In the genomic region with DNA sequence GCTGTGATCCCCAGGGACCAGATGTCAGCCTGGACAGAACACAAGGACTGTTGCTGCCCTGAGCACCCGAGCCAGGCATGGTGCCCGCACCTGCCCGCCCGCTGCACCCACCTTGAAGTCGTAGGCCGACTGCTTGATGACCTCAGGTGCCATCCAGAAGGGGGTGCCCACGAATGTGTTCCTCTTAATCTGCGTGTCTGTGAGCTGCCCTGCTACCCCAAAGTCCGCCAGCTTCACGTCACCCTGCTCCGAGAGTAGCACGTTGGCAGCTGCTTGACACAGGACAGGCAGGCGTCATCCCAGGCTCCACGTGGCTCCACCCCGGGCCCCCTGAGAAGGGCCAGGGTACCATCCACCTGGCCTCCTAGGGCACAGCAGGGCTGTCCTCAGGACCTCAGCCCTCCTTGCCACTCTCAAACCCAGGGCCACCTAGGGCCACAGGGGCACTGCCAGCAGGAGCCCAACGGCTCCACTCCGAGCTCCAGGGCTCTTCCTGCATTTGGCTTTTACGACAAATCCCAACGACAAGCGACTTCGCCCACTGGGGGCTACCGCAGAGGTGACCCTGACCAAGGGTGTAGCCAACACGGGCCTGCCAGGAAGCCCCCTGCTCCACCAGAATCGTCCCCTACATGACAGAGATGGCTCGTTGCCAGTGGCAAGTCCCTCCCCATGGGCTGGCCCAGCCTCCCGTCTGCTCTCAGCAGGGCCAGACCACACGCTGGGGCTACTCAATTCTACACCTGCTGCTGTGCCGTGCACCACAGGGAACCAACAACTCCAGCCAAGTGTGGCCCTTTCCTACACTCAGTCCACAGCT, we compare ENCODE assay signal across 16 cellular contexts. TPM values are rescaled to one million over a fixed set of nuclear protein-coding genes. Genes with fewer than 3 reads are reported as not detected.
DNase-seq lines count a peak whose midpoint lies in the region; ATAC-seq and TF ChIP-seq lines count a peak whose summit lies in the region.
"Had no signal": no experiment of that assay in that cellular context is flagged by ENCODE, and none has a peak within 500 bp of the region (broad histone marks: within the 10 kb centered on the region; RNA-seq: fewer than 3 reads in every experiment).

No MANE protein-coding gene starts in this region.

- H3K27me3 ChIP-seq in endodermal cell (ENCODE audit: control insufficient read depth, insufficient read depth, low read length, poor library complexity, severe bottlenecking): no peaks in the 10 kb centered on the region
- H3K27me3 ChIP-seq: gastroesophageal sphincter had no signal

- no peak overlapping the region for H3K4me3 ChIP-seq in endodermal cell (ENCODE audit: low read length)
- H3K4me3 ChIP-seq: gastroesophageal sphincter had no signal

- H3K4me1 Mint-ChIP-seq in endodermal cell (peaks cover 2% of the 10 kb centered on the region), HFFc6 (ENCODE audit: low read depth) (no peaks in the 10 kb centered on the region)
- no peaks in the 10 kb centered on the region for H3K4me1 Mint-ChIP-seq in activated CD8-positive, alpha-beta T cell treated with anti-CD3 and anti-CD28 coated beads for 36 hours (ENCODE audit: low read depth)
- H3K4me1 Mint-ChIP-seq in stimulated activated effector memory CD8-positive, alpha-beta T cell treated with anti-CD3 and anti-CD28 coated beads, Interleukin-12 subunit alpha, Interleukin-12 subunit beta, amount 100 ng/mL, for 72 hours: no peaks in the 10 kb centered on the region

- no peak overlapping the region for H3K27ac ChIP-seq in endodermal cell (ENCODE audit: low read depth, low read length)
- H3K27ac ChIP-seq: gastroesophageal sphincter had no signal

- intact Hi-C loops in activated CD8-positive, alpha-beta T cell treated with anti-CD3 and anti-CD28 coated beads for 36 hours (cut with micrococcal nuclease): no loop called here

- H3K36me3 Mint-ChIP-seq in endodermal cell (ENCODE audit: low read depth) (peaks cover 58% of the 10 kb centered on the region), HFFc6 (ENCODE audit: low read depth) (peaks cover 9% of the 10 kb centered on the region; the same call in 1 of the 2 replicates)
- H3K36me3 Mint-ChIP-seq in activated CD8-positive, alpha-beta T cell treated with anti-CD3 and anti-CD28 coated beads for 36 hours (ENCODE audit: low read depth): peaks cover 5% of the 10 kb centered on the region
- H3K36me3 Mint-ChIP-seq in stimulated activated effector memory CD8-positive, alpha-beta T cell treated with anti-CD3 and anti-CD28 coated beads, Interleukin-12 subunit alpha, Interleukin-12 subunit beta, amount 100 ng/mL, for 72 hours: peaks cover 24% of the 10 kb centered on the region

- no peaks in the 10 kb centered on the region for H3K9me3 ChIP-seq in endodermal cell (ENCODE audit: control insufficient read depth, low read length)
- H3K9me3 ChIP-seq: gastroesophageal sphincter had no signal

- WGBS in endodermal cell (ENCODE audit: insufficient coverage in 1 of 2, insufficient read length in 1 of 2), 2 experiments: 94 to 96% methylated on average over 28 of the region's 28 CpGs

- DNase-seq in COR-L47 (lab: John Stamatoyannopoulos, UW) (peak; percentile 85), NCI-H1092 (lab: John Stamatoyannopoulos, UW) (peak; percentile 74), NCI-H510A treated with DMSO at 0.1 percent for 48 hours (lab: John Stamatoyannopoulos, UW) (peak; percentile 82), endodermal cell (peak; percentile 46), CD1c-positive myeloid dendritic cell (ENCODE audit: extremely low spot score) (no peak), HFFc6 (no peak)
- DNase-seq in activated CD8-positive, alpha-beta T cell treated with anti-CD3 and anti-CD28 coated beads for 36 hours: no peak
- no peak for DNase-seq in stimulated activated effector memory CD8-positive, alpha-beta T cell treated with anti-CD3 and anti-CD28 coated beads, Interleukin-12 subunit alpha, Interleukin-12 subunit beta, amount 100 ng/mL, for 72 hours (ENCODE audit: low spot score in 2 of 2)
- DNase-seq: activated CD4-positive, alpha-beta T cell treated with anti-CD3 and anti-CD28 coated beads for 4 hours; activated CD8-positive, alpha-beta memory T cell treated with anti-CD3 and anti-CD28 coated beads, Interleukin-2, amount 50 U/mL, for 48 hours; activated naive CD4-positive, alpha-beta T cell treated with Interleukin-2 at 50 U/mL for 16 hours; CD8-positive, alpha-beta T cell; NCI-H524 treated with DMSO at 0.1 percent for 48 hours; stimulated activated CD4-positive, alpha-beta T cell treated with anti-CD3 and anti-CD28 coated beads, Interleukin-4, amount 100 ng/mL, for 24 hours had no signal

- CTCF ChIA-PET in activated CD8-positive, alpha-beta T cell treated with anti-CD3 and anti-CD28 coated beads for 36 hours (lab: Charles Lee): no interaction called here

- ATAC-seq in activated CD8-positive, alpha-beta T cell treated with anti-CD3 and anti-CD28 coated beads for 36 hours: no peak
- ATAC-seq in stimulated activated effector memory CD8-positive, alpha-beta T cell treated with anti-CD3 and anti-CD28 coated beads, Interleukin-12 subunit alpha, Interleukin-12 subunit beta, amount 100 ng/mL, for 72 hours: no peak
- ATAC-seq: CD8-positive, alpha-beta T cell; gastroesophageal sphincter; SK-N-SH treated with all-trans-retinoic acid at 6 μM for 48 hours had no signal

- no peak overlapping the region for H3K9ac ChIP-seq in endodermal cell (ENCODE audit: extremely low read depth, low read length, poor library complexity, severe bottlenecking)

- H3K36me3 ChIP-seq in endodermal cell (ENCODE audit: control insufficient read depth, insufficient read depth, low read length): peaks cover 59% of the 10 kb centered on the region

- H3K27me3 Mint-ChIP-seq in endodermal cell (ENCODE audit: insufficient read depth): no peaks in the 10 kb centered on the region
- H3K27me3 Mint-ChIP-seq in activated CD8-positive, alpha-beta T cell treated with anti-CD3 and anti-CD28 coated beads for 36 hours: no peaks in the 10 kb centered on the region
- H3K27me3 Mint-ChIP-seq in HFFc6 (ENCODE audit: insufficient read depth): no peaks in the 10 kb centered on the region; the same call in none of the 2 replicates

- H3K4me3 Mint-ChIP-seq in endodermal cell (no peak overlapping the region), HFFc6 (no peak overlapping the region)
- H3K4me3 Mint-ChIP-seq in activated CD8-positive, alpha-beta T cell treated with anti-CD3 and anti-CD28 coated beads for 36 hours: no peak overlapping the region
- no peak overlapping the region for H3K4me3 Mint-ChIP-seq in stimulated activated effector memory CD8-positive, alpha-beta T cell treated with anti-CD3 and anti-CD28 coated beads, Interleukin-12 subunit alpha, Interleukin-12 subunit beta, amount 100 ng/mL, for 72 hours
- H3K4me3 Mint-ChIP-seq: CD8-positive, alpha-beta T cell had no signal

- H3K27ac Mint-ChIP-seq in endodermal cell: peak overlapping the region; percentile 74
- no peak overlapping the region for H3K27ac Mint-ChIP-seq in activated CD8-positive, alpha-beta T cell treated with anti-CD3 and anti-CD28 coated beads for 36 hours
- H3K27ac Mint-ChIP-seq in stimulated activated effector memory CD8-positive, alpha-beta T cell treated with anti-CD3 and anti-CD28 coated beads, Interleukin-12 subunit alpha, Interleukin-12 subunit beta, amount 100 ng/mL, for 72 hours: no peak overlapping the region
- H3K27ac Mint-ChIP-seq in HFFc6: no peak overlapping the region
- H3K27ac Mint-ChIP-seq: CD8-positive, alpha-beta T cell had no signal

- no peaks in the 10 kb centered on the region for H3K4me1 ChIP-seq in endodermal cell (ENCODE audit: control insufficient read depth, insufficient read depth, low read length)
- H3K4me1 ChIP-seq: gastroesophageal sphincter had no signal

- TF ChIP-seq CTCF in endodermal cell (conservative IDR thresholded peaks at IDR 0.05) (no peak), HFFc6 (IDR thresholded peaks at IDR 0.05) (no peak)
- no peak for TF ChIP-seq CTCF in activated CD8-positive, alpha-beta T cell treated with anti-CD3 and anti-CD28 coated beads for 36 hours (IDR thresholded peaks at IDR 0.05)

- H3K9me3 Mint-ChIP-seq in endodermal cell: no peaks in the 10 kb centered on the region
- H3K9me3 Mint-ChIP-seq in activated CD8-positive, alpha-beta T cell treated with anti-CD3 and anti-CD28 coated beads for 36 hours: no peaks in the 10 kb centered on the region
- H3K9me3 Mint-ChIP-seq in stimulated activated effector memory CD8-positive, alpha-beta T cell treated with anti-CD3 and anti-CD28 coated beads, Interleukin-12 subunit alpha, Interleukin-12 subunit beta, amount 100 ng/mL, for 72 hours: no peaks in the 10 kb centered on the region
- no peaks in the 10 kb centered on the region for H3K9me3 Mint-ChIP-seq in HFFc6
- H3K9me3 Mint-ChIP-seq: CD8-positive, alpha-beta T cell had no signal

- POLR2A ChIA-PET in activated CD8-positive, alpha-beta T cell treated with anti-CD3 and anti-CD28 coated beads for 36 hours (lab: Charles Lee): no interaction called here

RNA-seq across cellular contexts. Expression of gene STK25, which starts 9.0 kb away (rescaled TPM):
- total RNA-seq in endodermal cell: 100 to 1,000 TPM; 226 to 252 TPM
- polyA plus RNA-seq in endodermal cell (2013, experiment 1 of 2): 213 TPM
- polyA plus RNA-seq in endodermal cell (2013, experiment 2 of 2): 205 TPM
- total RNA-seq in activated CD8-positive, alpha-beta T cell treated with anti-CD3 and anti-CD28 coated beads for 36 hours: 100 to 1,000 TPM; 103 to 104 TPM
- total RNA-seq in HFFc6 (2021; fragmentation: NEBNext Ultra II Directional; extraction: Animal tissue kit (Norgen Biotek cat#: 25700)): 100 to 1,000 TPM; 129 to 159 (median 150) TPM

RNA-seq across cellular contexts. Expression of gene BOK, which starts 59.2 kb away (rescaled TPM):
- total RNA-seq in endodermal cell: 10 to 100 TPM; 23.4 to 24.5 TPM
- polyA plus RNA-seq in endodermal cell (2013, experiment 1 of 2): 14.1 TPM
- polyA plus RNA-seq in endodermal cell (2013, experiment 2 of 2): 13.7 TPM
- under 1 TPM; 0.16 to 0.22 TPM for total RNA-seq in activated CD8-positive, alpha-beta T cell treated with anti-CD3 and anti-CD28 coated beads for 36 hours
- total RNA-seq in HFFc6 (2021; fragmentation: NEBNext Ultra II Directional; extraction: Animal tissue kit (Norgen Biotek cat#: 25700)): 10 to 100 TPM; 26.3 to 42.4 (median 29.1) TPM
- total RNA-seq: CD8-positive, alpha-beta T cell had no signal

Comparison
In these comparisons a context has a peak if more than half of its experiments do, and no peak if none do; other contexts are left out.
1. DNase-seq: peak in COR-L47 (single experiment), NCI-H1092 (single experiment), NCI-H510A treated with DMSO at 0.1 percent for 48 hours (single experiment) and endodermal cell (single experiment); none in activated CD8-positive, alpha-beta T cell treated with anti-CD3 and anti-CD28 coated beads for 36 hours (single experiment), stimulated activated effector memory CD8-positive, alpha-beta T cell treated with anti-CD3 and anti-CD28 coated beads, Interleukin-12 subunit alpha, Interleukin-12 subunit beta, amount 100 ng/mL, for 72 hours (0 of 2), CD1c-positive myeloid dendritic cell (single experiment) and HFFc6 (single experiment).
2. RNA of gene BOK, which starts 59.2 kb away (total RNA-seq): 26.3 to 42.4 TPM in HFFc6 and 23.4 to 24.5 TPM in endodermal cell; 0.16 to 0.22 TPM in activated CD8-positive, alpha-beta T cell treated with anti-CD3 and anti-CD28 coated beads for 36 hours; every median in the first group is over 10 times any median in the second.